1 cellular context compared by ENCODE assay signal in genomic region chr22:43401233-43401632, GRCh38.
TF ChIP-seq lines count a peak whose summit lies in the region.

No MANE protein-coding gene starts in this region.

TF ChIP-seq in WTC11, 78 proteins besides CTCF, POLR2A, EP300 and RAD21 (continued from another document):
- TF ChIP-seq, protein P1, sequence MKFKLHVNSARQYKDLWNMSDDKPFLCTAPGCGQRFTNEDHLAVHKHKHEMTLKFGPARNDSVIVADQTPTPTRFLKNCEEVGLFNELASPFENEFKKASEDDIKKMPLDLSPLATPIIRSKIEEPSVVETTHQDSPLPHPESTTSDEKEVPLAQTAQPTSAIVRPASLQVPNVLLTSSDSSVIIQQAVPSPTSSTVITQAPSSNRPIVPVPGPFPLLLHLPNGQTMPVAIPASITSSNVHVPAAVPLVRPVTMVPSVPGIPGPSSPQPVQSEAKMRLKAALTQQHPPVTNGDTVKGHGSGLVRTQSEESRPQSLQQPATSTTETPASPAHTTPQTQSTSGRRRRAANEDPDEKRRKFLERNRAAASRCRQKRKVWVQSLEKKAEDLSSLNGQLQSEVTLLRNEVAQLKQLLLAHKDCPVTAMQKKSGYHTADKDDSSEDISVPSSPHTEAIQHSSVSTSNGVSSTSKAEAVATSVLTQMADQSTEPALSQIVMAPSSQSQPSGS (CRISPR knock-in tag; IDR thresholded peaks at IDR 0.05; ENCODE audit: borderline replicate concordance, low read depth), result no peak
- TF ChIP-seq, protein P2, sequence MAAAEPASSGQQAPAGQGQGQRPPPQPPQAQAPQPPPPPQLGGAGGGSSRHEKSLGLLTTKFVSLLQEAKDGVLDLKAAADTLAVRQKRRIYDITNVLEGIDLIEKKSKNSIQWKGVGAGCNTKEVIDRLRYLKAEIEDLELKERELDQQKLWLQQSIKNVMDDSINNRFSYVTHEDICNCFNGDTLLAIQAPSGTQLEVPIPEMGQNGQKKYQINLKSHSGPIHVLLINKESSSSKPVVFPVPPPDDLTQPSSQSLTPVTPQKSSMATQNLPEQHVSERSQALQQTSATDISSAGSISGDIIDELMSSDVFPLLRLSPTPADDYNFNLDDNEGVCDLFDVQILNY (CRISPR knock-in tag; IDR thresholded peaks at IDR 0.05), result no peak
- TF ChIP-seq NR2C2 (CRISPR knock-in tag; IDR thresholded peaks at IDR 0.05), result no peak
- TF ChIP-seq NR3C1 (CRISPR knock-in tag; conservative IDR thresholded peaks at IDR 0.05; ENCODE audit: low read depth), result no peak
TF ChIP-seq in WTC11: peak in this region for 0.
